ENCODE assay signal across 30 cellular contexts in the genomic region with DNA sequence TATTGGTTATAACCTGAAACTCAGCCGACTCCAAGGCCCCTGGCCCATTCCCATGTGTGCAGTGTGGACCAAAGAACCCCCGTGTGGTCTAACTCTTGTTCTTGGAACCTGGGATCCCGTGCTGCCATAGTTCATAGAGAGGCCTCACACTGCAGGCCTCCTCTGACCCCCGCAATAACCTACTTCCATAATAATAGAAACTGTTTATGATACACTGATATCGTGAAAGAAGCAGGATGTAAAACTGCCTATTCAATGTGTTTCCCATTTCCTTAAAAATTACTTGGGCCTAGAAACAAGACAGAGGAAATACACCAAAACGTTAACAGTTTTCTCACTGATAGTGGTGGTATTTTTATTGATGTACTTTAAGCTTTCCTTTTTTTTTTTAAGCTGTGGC.
"Had no signal": no experiment of that assay in that cellular context is flagged by ENCODE, and none has a peak within 500 bp of the region (broad histone marks: within the 10 kb centered on the region; RNA-seq: fewer than 3 reads in every experiment).

No MANE protein-coding gene starts in this region.

- H3K27me3 ChIP-seq: adrenal gland, body of pancreas, esophagus squamous epithelium, gastroesophageal sphincter had no signal

- ATAC-seq: activated CD4-positive, alpha-beta T cell treated with anti-CD3 and anti-CD28 coated beads for 36 hours; activated CD8-positive, alpha-beta memory T cell treated with anti-CD3 and anti-CD28 coated beads, Interleukin-2, amount 10 ng/mL, durations not matched to agents 7 days and 5 days; activated CD8-positive, alpha-beta T cell treated with anti-CD3 and anti-CD28 coated beads, Interleukin-2, amount 10 ng/mL, durations not matched to agents 7 days and 5 days; activated naive CD8-positive, alpha-beta T cell treated with anti-CD3 and anti-CD28 coated beads, Interleukin-2, amount 50 U/mL, for 24 hours; body of pancreas; gastroesophageal sphincter had no signal

- H3K27ac ChIP-seq: adrenal gland, body of pancreas, epithelial cell of prostate, esophagus squamous epithelium, gastroesophageal sphincter had no signal

- H3K9me3 ChIP-seq: adrenal gland, body of pancreas, esophagus squamous epithelium, gastroesophageal sphincter had no signal

- H3K36me3 ChIP-seq: adrenal gland, esophagus squamous epithelium, gastroesophageal sphincter had no signal

- H3K27me3 Mint-ChIP-seq: activated CD4-positive, alpha-beta memory T cell treated with anti-CD3 and anti-CD28 coated beads for 36 hours; activated CD4-positive, alpha-beta T cell treated with anti-CD3 and anti-CD28 coated beads for 36 hours; activated CD8-positive, alpha-beta memory T cell treated with anti-CD3 and anti-CD28 coated beads, Interleukin-2, amount 10 ng/mL, durations not matched to agents 7 days and 5 days; activated naive CD4-positive, alpha-beta T cell treated with anti-CD3 and anti-CD28 coated beads, Interleukin-2, amount 50 U/mL, for 24 hours; activated naive CD8-positive, alpha-beta T cell treated with anti-CD3 and anti-CD28 coated beads for 36 hours; activated naive CD8-positive, alpha-beta T cell treated with anti-CD3 and anti-CD28 coated beads, Interleukin-2, amount 50 U/mL, for 24 hours had no signal

- H3K9me3 Mint-ChIP-seq: activated CD4-positive, alpha-beta memory T cell treated with anti-CD3 and anti-CD28 coated beads for 36 hours; activated naive CD4-positive, alpha-beta T cell treated with anti-CD3 and anti-CD28 coated beads for 36 hours; activated naive CD4-positive, alpha-beta T cell treated with anti-CD3 and anti-CD28 coated beads, Interleukin-2, amount 50 U/mL, for 24 hours; activated naive CD8-positive, alpha-beta T cell treated with anti-CD3 and anti-CD28 coated beads for 36 hours; activated naive CD8-positive, alpha-beta T cell treated with anti-CD3 and anti-CD28 coated beads, Interleukin-2, amount 50 U/mL, for 24 hours; activated T-helper 1 cell treated with anti-CD3 and anti-CD28 coated beads, Interleukin-12 subunit alpha, Interleukin-12 subunit beta, Interleukin-2, Interleukin-4 antibody, amounts not matched to agents 30 ng/mL and 10 ng/mL and 1 ng/mL, durations not matched to agents 14 hours and 24 hours and 36 hours; activated T-helper 2 cell treated with anti-CD3 and anti-CD28 coated beads, Interferon-gamma antibody, Interleukin-2, Interleukin-4, amounts not matched to agents 10 μg/mL and 5 μg/mL and 100 μg/mL, durations not matched to agents 14 hours and 24 hours and 36 hours had no signal

- H3K4me3 ChIP-seq: adrenal gland, body of pancreas, esophagus squamous epithelium, gastroesophageal sphincter had no signal

- H3K27ac Mint-ChIP-seq: activated CD4-positive, alpha-beta memory T cell treated with anti-CD3 and anti-CD28 coated beads for 36 hours; activated CD4-positive, alpha-beta T cell treated with anti-CD3 and anti-CD28 coated beads for 36 hours; activated CD4-positive, alpha-beta T cell treated with anti-CD3 and anti-CD28 coated beads, Interleukin-2, amount 10 ng/mL, durations not matched to agents 24 days and 14 days; activated CD8-positive, alpha-beta memory T cell treated with anti-CD3 and anti-CD28 coated beads, Interleukin-2, amount 10 ng/mL, durations not matched to agents 7 days and 5 days; activated CD8-positive, alpha-beta T cell treated with anti-CD3 and anti-CD28 coated beads, Interleukin-2, amount 10 ng/mL, durations not matched to agents 7 days and 5 days; activated naive CD4-positive, alpha-beta T cell treated with anti-CD3 and anti-CD28 coated beads for 36 hours; activated naive CD8-positive, alpha-beta T cell treated with anti-CD3 and anti-CD28 coated beads for 36 hours; activated naive CD8-positive, alpha-beta T cell treated with anti-CD3 and anti-CD28 coated beads, Interleukin-2, amount 50 U/mL, for 24 hours; activated T-helper 1 cell treated with anti-CD3 and anti-CD28 coated beads, Interleukin-12 subunit alpha, Interleukin-12 subunit beta, Interleukin-2, Interleukin-4 antibody, amounts not matched to agents 30 ng/mL and 10 ng/mL and 1 ng/mL, durations not matched to agents 14 hours and 24 hours and 36 hours; activated T-helper 2 cell treated with anti-CD3 and anti-CD28 coated beads, Interferon-gamma antibody, Interleukin-2, Interleukin-4, amounts not matched to agents 10 μg/mL and 5 μg/mL and 100 μg/mL, durations not matched to agents 14 hours and 24 hours and 36 hours had no signal

- H3K4me1 ChIP-seq: adrenal gland, body of pancreas, esophagus squamous epithelium, gastroesophageal sphincter had no signal

- FAIRE-seq: colon, endometrium, endothelial cell of umbilical vein had no signal

- H3K4me3 Mint-ChIP-seq: activated CD4-positive, alpha-beta memory T cell treated with anti-CD3 and anti-CD28 coated beads for 36 hours; activated CD4-positive, alpha-beta T cell treated with anti-CD3 and anti-CD28 coated beads for 36 hours; activated CD4-positive, alpha-beta T cell treated with anti-CD3 and anti-CD28 coated beads, Interleukin-2, amount 10 ng/mL, durations not matched to agents 24 days and 14 days; activated CD8-positive, alpha-beta memory T cell treated with anti-CD3 and anti-CD28 coated beads, Interleukin-2, amount 10 ng/mL, durations not matched to agents 7 days and 5 days; activated CD8-positive, alpha-beta T cell treated with anti-CD3 and anti-CD28 coated beads, Interleukin-2, amount 10 ng/mL, durations not matched to agents 7 days and 5 days; activated naive CD4-positive, alpha-beta T cell treated with anti-CD3 and anti-CD28 coated beads for 36 hours; activated naive CD4-positive, alpha-beta T cell treated with anti-CD3 and anti-CD28 coated beads, Interleukin-2, amount 50 U/mL, for 24 hours; activated naive CD8-positive, alpha-beta T cell treated with anti-CD3 and anti-CD28 coated beads for 36 hours; activated naive CD8-positive, alpha-beta T cell treated with anti-CD3 and anti-CD28 coated beads, Interleukin-2, amount 50 U/mL, for 24 hours; activated T-helper 1 cell treated with anti-CD3 and anti-CD28 coated beads, Interleukin-12 subunit alpha, Interleukin-12 subunit beta, Interleukin-2, Interleukin-4 antibody, amounts not matched to agents 30 ng/mL and 10 ng/mL and 1 ng/mL, durations not matched to agents 14 hours and 24 hours and 36 hours had no signal

- H3K4me1 Mint-ChIP-seq: activated CD4-positive, alpha-beta T cell treated with anti-CD3 and anti-CD28 coated beads for 36 hours; activated CD4-positive, alpha-beta T cell treated with anti-CD3 and anti-CD28 coated beads, Interleukin-2, amount 10 ng/mL, durations not matched to agents 24 days and 14 days; activated CD8-positive, alpha-beta memory T cell treated with anti-CD3 and anti-CD28 coated beads, Interleukin-2, amount 10 ng/mL, durations not matched to agents 7 days and 5 days; activated naive CD4-positive, alpha-beta T cell treated with anti-CD3 and anti-CD28 coated beads, Interleukin-2, amount 50 U/mL, for 24 hours; activated naive CD8-positive, alpha-beta T cell treated with anti-CD3 and anti-CD28 coated beads for 36 hours; activated naive CD8-positive, alpha-beta T cell treated with anti-CD3 and anti-CD28 coated beads, Interleukin-2, amount 50 U/mL, for 24 hours had no signal

- DNase-seq: activated CD4-positive, alpha-beta memory T cell treated with anti-CD3 and anti-CD28 coated beads for 36 hours; activated CD4-positive, alpha-beta T cell treated with anti-CD3 and anti-CD28 coated beads for 36 hours; activated CD4-positive, alpha-beta T cell treated with anti-CD3 and anti-CD28 coated beads, Interleukin-2, amount 10 ng/mL, durations not matched to agents 24 days and 14 days; activated CD4-positive, CD25-positive, alpha-beta regulatory T cell; activated CD4-positive, CD25-positive, alpha-beta regulatory T cell treated with anti-CD3 and anti-CD28 coated beads, Interleukin-2, amount 50 U/mL, for 72 hours; activated CD8-positive, alpha-beta memory T cell treated with anti-CD3 and anti-CD28 coated beads, Interleukin-2, amount 10 ng/mL, durations not matched to agents 7 days and 5 days; activated CD8-positive, alpha-beta memory T cell treated with anti-CD3 and anti-CD28 coated beads, Interleukin-2, amount 50 U/mL, for 4 hours; activated CD8-positive, alpha-beta T cell treated with anti-CD3 and anti-CD28 coated beads, Interleukin-2, amount 10 ng/mL, durations not matched to agents 7 days and 5 days; activated naive CD4-positive, alpha-beta T cell treated with anti-CD3 and anti-CD28 coated beads for 36 hours; activated naive CD8-positive, alpha-beta T cell treated with anti-CD3 and anti-CD28 coated beads for 36 hours; activated naive CD8-positive, alpha-beta T cell treated with anti-CD3 and anti-CD28 coated beads, Interleukin-2, amount 50 U/mL, for 24 hours; activated T-cell treated with anti-CD3 and anti-CD28 coated beads, Interleukin-2, amount 50 U/mL, for 1 hour; activated T-cell treated with anti-CD3 and anti-CD28 coated beads, Interleukin-2, amount 50 U/mL, for 48 hours; adrenal gland; amygdala; body of pancreas; caudate nucleus; cortex of kidney; effector CD8-positive, alpha-beta T cell; esophagus squamous epithelium; foreskin melanocyte; T-helper 2 cell had no signal

- H3K36me3 Mint-ChIP-seq: activated CD4-positive, alpha-beta memory T cell treated with anti-CD3 and anti-CD28 coated beads for 36 hours; activated CD8-positive, alpha-beta memory T cell treated with anti-CD3 and anti-CD28 coated beads, Interleukin-2, amount 10 ng/mL, durations not matched to agents 7 days and 5 days; activated naive CD4-positive, alpha-beta T cell treated with anti-CD3 and anti-CD28 coated beads, Interleukin-2, amount 50 U/mL, for 24 hours; activated naive CD8-positive, alpha-beta T cell treated with anti-CD3 and anti-CD28 coated beads for 36 hours had no signal
